Comparison of ENCODE assay signal across 1 cellular context in genomic region chr20:47493954-47494293, GRCh38.
TF ChIP-seq lines count a peak whose summit lies in the region.

No MANE protein-coding gene starts in this region.

TF ChIP-seq in GM12878, 131 proteins besides CTCF, POLR2A, EP300 and RAD21 (continued from another document):
- TF ChIP-seq, protein P1, sequence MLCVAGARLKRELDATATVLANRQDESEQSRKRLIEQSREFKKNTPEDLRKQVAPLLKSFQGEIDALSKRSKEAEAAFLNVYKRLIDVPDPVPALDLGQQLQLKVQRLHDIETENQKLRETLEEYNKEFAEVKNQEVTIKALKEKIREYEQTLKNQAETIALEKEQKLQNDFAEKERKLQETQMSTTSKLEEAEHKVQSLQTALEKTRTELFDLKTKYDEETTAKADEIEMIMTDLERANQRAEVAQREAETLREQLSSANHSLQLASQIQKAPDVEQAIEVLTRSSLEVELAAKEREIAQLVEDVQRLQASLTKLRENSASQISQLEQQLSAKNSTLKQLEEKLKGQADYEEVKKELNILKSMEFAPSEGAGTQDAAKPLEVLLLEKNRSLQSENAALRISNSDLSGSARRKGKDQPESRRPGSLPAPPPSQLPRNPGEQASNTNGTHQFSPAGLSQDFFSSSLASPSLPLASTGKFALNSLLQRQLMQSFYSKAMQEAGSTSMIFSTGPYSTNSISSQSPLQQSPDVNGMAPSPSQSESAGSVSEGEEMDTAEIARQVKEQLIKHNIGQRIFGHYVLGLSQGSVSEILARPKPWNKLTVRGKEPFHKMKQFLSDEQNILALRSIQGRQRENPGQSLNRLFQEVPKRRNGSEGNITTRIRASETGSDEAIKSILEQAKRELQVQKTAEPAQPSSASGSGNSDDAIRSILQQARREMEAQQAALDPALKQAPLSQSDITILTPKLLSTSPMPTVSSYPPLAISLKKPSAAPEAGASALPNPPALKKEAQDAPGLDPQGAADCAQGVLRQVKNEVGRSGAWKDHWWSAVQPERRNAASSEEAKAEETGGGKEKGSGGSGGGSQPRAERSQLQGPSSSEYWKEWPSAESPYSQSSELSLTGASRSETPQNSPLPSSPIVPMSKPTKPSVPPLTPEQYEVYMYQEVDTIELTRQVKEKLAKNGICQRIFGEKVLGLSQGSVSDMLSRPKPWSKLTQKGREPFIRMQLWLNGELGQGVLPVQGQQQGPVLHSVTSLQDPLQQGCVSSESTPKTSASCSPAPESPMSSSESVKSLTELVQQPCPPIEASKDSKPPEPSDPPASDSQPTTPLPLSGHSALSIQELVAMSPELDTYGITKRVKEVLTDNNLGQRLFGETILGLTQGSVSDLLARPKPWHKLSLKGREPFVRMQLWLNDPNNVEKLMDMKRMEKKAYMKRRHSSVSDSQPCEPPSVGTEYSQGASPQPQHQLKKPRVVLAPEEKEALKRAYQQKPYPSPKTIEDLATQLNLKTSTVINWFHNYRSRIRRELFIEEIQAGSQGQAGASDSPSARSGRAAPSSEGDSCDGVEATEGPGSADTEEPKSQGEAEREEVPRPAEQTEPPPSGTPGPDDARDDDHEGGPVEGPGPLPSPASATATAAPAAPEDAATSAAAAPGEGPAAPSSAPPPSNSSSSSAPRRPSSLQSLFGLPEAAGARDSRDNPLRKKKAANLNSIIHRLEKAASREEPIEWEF (IDR thresholded peaks at IDR 0.05; ENCODE audit: insufficient replicate concordance, low read depth, low read length): no peak
- TF ChIP-seq ATF3 (IDR thresholded peaks at IDR 0.05; ENCODE audit: borderline replicate concordance, extremely low read depth, low read depth, low read length) (no peak), ZNF592 (IDR thresholded peaks at IDR 0.05) (no peak), KDM1A (IDR thresholded peaks at IDR 0.05; ENCODE audit: borderline replicate concordance) (no peak), HDAC2 (IDR thresholded peaks at IDR 0.05) (no peak), POU2F2 (IDR thresholded peaks at IDR 0.05; ENCODE audit: borderline replicate concordance, low read depth, low read length) (no peak)
- TF ChIP-seq, protein P2, sequence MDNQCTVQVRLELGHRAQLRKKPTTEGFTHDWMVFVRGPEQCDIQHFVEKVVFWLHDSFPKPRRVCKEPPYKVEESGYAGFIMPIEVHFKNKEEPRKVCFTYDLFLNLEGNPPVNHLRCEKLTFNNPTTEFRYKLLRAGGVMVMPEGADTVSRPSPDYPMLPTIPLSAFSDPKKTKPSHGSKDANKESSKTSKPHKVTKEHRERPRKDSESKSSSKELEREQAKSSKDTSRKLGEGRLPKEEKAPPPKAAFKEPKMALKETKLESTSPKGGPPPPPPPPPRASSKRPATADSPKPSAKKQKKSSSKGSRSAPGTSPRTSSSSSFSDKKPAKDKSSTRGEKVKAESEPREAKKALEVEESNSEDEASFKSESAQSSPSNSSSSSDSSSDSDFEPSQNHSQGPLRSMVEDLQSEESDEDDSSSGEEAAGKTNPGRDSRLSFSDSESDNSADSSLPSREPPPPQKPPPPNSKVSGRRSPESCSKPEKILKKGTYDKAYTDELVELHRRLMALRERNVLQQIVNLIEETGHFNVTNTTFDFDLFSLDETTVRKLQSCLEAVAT (IDR thresholded peaks at IDR 0.05): no peak
TF ChIP-seq in GM12878: peak in this region for 2.
